ENCODE assay signal across 32 cellular contexts in the genomic region with DNA sequence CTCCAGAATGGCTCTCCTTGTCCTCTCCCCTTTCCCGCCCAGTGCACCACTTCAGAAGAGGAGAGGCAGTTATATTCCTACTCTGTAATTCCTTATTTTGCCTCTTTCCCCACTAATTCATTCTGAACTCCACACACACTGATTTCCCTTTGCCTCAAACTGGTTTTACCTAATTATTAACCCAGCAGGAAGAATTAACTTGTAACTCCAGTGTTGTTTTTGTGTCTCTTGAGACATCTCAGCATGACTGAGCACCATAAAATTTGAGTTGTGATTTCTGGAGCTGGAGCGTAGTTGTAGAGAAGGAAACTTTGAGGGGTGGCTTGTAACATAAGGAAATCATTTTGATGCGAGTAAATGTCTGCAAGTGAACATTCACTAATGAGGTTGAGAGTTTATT.
"Had no signal": no experiment of that assay in that cellular context is flagged by ENCODE, and none has a peak within 500 bp of the region (broad histone marks: within the 10 kb centered on the region; RNA-seq: fewer than 3 reads in every experiment).

No MANE protein-coding gene starts in this region.

- H3K27ac ChIP-seq: brain microvascular endothelial cell, coronary artery, gastrocnemius medialis, neural progenitor cell, right lobe of liver, skin epidermis, uterus had no signal

- H3K9me3 ChIP-seq: gastrocnemius medialis, right lobe of liver, uterus had no signal

- H3K27me3 ChIP-seq: brain microvascular endothelial cell, dorsolateral prefrontal cortex, gastrocnemius medialis, neural progenitor cell, right lobe of liver, uterus had no signal

- DNase-seq: activated CD4-positive, alpha-beta memory T cell treated with anti-CD3 and anti-CD28 coated beads for 36 hours; activated CD4-positive, alpha-beta T cell treated with anti-CD3 and anti-CD28 coated beads, Interleukin-2, amount 10 ng/mL, durations not matched to agents 24 days and 14 days; activated CD4-positive, CD25-positive, alpha-beta regulatory T cell treated with anti-CD3 and anti-CD28 coated beads, Interleukin-2, amount 50 U/mL, for 72 hours; activated CD8-positive, alpha-beta memory T cell treated with anti-CD3 and anti-CD28 coated beads, Interleukin-2, amount 50 U/mL, for 4 hours; activated gamma-delta T cell; activated naive CD4-positive, alpha-beta T cell treated with anti-CD3 and anti-CD28 coated beads, Interleukin-2, amount 50 U/mL, for 16 hours; activated T-cell treated with anti-CD3 and anti-CD28 coated beads, Interleukin-2, amount 50 U/mL, for 1 hour; amniotic stem cell; brain microvascular endothelial cell; dorsolateral prefrontal cortex; effector memory CD4-positive, alpha-beta T cell; erythroblast; gastrocnemius medialis; glutamatergic neuron; hypothalamus; immature natural killer cell; midbrain; naive thymus-derived CD4-positive, alpha-beta T cell; posterior cingulate gyrus; right lobe of liver; stimulated activated CD4-positive, alpha-beta T cell treated with anti-CD3 and anti-CD28 coated beads, Interleukin-1b, Interleukin-23, amount 100 ng/mL, for 48 hours; stimulated activated CD4-positive, alpha-beta T cell treated with anti-CD3 and anti-CD28 coated beads, Interleukin-4, amount 100 ng/mL, for 4 hours; stimulated activated CD8-positive, alpha-beta memory T cell treated with anti-CD3 and anti-CD28 coated beads, Interleukin-4, amount 100 ng/mL, for 48 hours; stimulated activated naive CD8-positive, alpha-beta T cell treated with anti-CD3 and anti-CD28 coated beads, Interleukin-15, amount 100 ng/mL, for 72 hours; substantia nigra; T-helper 17 cell; T1000; uterus had no signal

- ATAC-seq: gastrocnemius medialis; naive thymus-derived CD4-positive, alpha-beta T cell; right lobe of liver; stimulated activated memory B cell treated with anti-CD40 and anti-IgM and Interleukin-4, amounts not matched to agents 10 μg/mL and 1 μg/mL and 100 μg/mL, for 72 hours; stimulated activated naive CD8-positive, alpha-beta T cell treated with anti-CD3 and anti-CD28 coated beads, Interleukin-15, amount 100 ng/mL, for 72 hours; T-helper 17 cell had no signal

- H3K4me2 ChIP-seq: neural progenitor cell had no signal

- H3K4me1 ChIP-seq: right lobe of liver, uterus had no signal

- H3K36me3 ChIP-seq: brain microvascular endothelial cell, gastrocnemius medialis, neural progenitor cell, right lobe of liver, uterus had no signal

- H3K4me3 ChIP-seq: coronary artery, dorsolateral prefrontal cortex, gastrocnemius medialis, neural progenitor cell, right lobe of liver, skin epidermis, uterus had no signal

- H2AFZ ChIP-seq: neural progenitor cell had no signal

- H3K9ac ChIP-seq: neural progenitor cell had no signal
